In the genomic region with DNA sequence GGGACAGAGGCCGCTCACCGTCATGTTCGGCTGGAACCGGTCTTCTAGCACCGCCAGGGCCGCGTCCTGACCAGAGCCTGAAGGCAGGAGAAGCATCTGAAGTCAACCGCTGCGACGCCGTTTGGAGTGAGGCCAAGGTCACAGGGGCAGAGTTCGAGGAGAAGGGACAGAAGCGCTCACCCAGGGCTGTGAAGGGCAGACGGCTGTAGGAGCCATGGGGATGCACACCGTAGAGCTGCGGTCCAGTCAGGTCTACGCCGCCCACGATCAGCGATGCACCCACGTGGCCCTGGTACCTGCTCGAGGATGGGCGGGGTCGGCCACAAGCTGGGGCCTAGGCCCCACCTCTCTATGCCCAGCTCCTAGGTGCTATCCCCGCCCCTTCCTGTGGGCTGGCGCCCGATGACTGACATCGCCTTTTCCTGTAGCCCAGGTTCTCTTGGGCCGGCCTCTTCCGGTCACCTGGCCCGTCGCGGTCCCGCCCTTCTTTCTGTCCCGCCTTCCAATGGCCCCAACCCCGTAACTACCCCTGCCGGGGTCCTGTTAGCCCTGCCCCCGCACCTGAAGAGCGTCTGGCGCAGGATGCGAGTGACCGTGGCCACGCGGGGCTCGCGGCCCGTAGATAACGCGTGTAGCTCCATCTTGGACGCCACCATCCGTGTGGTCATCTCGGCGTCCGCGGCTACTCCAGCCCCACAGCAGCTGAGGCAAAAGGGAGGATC, we compare ENCODE assay signal across 8 cellular contexts. TPM values are rescaled to one million over a fixed set of nuclear protein-coding genes. Genes with fewer than 3 reads are reported as not detected.
DNase-seq lines count a peak whose midpoint lies in the region; ATAC-seq and TF ChIP-seq lines count a peak whose summit lies in the region.

No MANE protein-coding gene starts in this region.

- CTCF ChIA-PET in IMR-90 (lab: Yijun Ruan, JAX) (interaction anchor here (0.6 to 3.0 kb wide), 2 partner anchors 18 to 119 kb away, joined by 3 to 16 read pairs; no protein-coding TSS in a partner anchor), OCI-LY7 (lab: Charles Lee; ENCODE audit: unreplicated experiment) (interaction anchor here (0.6 to 1.0 kb wide), 3 partner anchors 8 to 415 kb away, joined by 3 to 4 read pairs (median 3); no protein-coding TSS in a partner anchor)

- H2AFZ ChIP-seq in IMR-90 (replicated peaks; ENCODE audit: low read length, poor library complexity) = peak overlapping the region; percentile 99
- H2AFZ ChIP-seq in OCI-LY7 (ENCODE audit: low read length) = peak overlapping the region; percentile 48; the same call in 1 of the 2 replicates

- H4K8ac ChIP-seq in IMR-90 (ENCODE audit: low read depth in 2 of 2, low read length in 2 of 2) = peak overlapping the region; percentile 91 to 97

- TF ChIP-seq CTCF in IMR-90 (conservative IDR thresholded peaks at IDR 0.05; ENCODE audit: low read depth, low read length) (no peak), OCI-LY7 (conservative IDR thresholded peaks at IDR 0.05; ENCODE audit: low read length) (no peak), epithelial cell of esophagus (IDR thresholded peaks at IDR 0.05; ENCODE audit: insufficient read depth, low read depth, low read length, missing control alignments) (no peak)

- H3K18ac ChIP-seq in IMR-90 (ENCODE audit: low read depth, low read length) = peak overlapping the region; percentile 26

- H3K79me2 ChIP-seq in OCI-LY7 (ENCODE audit: insufficient read depth, low read depth, low read length) = peaks cover 4% of the 10 kb centered on the region; the same call in 1 of the 2 replicates

- peaks cover 14% of the 10 kb centered on the region for H4K20me1 ChIP-seq in IMR-90 (ENCODE audit: insufficient read depth, low read length)
- H4K20me1 ChIP-seq in OCI-LY7 (ENCODE audit: insufficient read depth, low read length) = no peaks in the 10 kb centered on the region

- dilution Hi-C loops in IMR-90 (cut with HindIII; ENCODE audit: low sequenced_read_pairs, unreplicated experiment) = no loop called here

- peak overlapping the region; percentile 94 for H3K4me2 ChIP-seq in IMR-90 (ENCODE audit: low read depth, low read length)
- H3K4me2 ChIP-seq in OCI-LY7 (ENCODE audit: low read length) = peak overlapping the region; percentile 90

- H3K9me3 ChIP-seq in IMR-90 (ENCODE audit: control insufficient read depth, insufficient read depth, low read length) (no peaks in the 10 kb centered on the region), OCI-LY7 (ENCODE audit: low read length) (no peaks in the 10 kb centered on the region), mononuclear cell (ENCODE audit: low read depth, low read length) (no peaks in the 10 kb centered on the region)

- no peak overlapping the region for H2BK15ac ChIP-seq in IMR-90 (ENCODE audit: low read depth, low read length)

- POLR2A ChIA-PET in IMR-90 (lab: Charles Lee; ENCODE audit: unreplicated experiment) (interaction anchor here (0.5 to 0.7 kb wide), 3 partner anchors 151 to 414 kb away, joined by 3 read pairs; a partner anchor contains a TSS), OCI-LY7 (lab: Charles Lee) (interaction anchor here (0.6 to 1.2 kb wide), 4 partner anchors 32 to 136 kb away, joined by 3 to 6 read pairs (median 4); a partner anchor contains a TSS)

- peaks cover 11% of the 10 kb centered on the region for H3K4me1 ChIP-seq in IMR-90 (ENCODE audit: control insufficient read depth, insufficient read depth, low read length)
- peaks cover 31% of the 10 kb centered on the region for H3K4me1 ChIP-seq in OCI-LY7 (ENCODE audit: insufficient read depth, low read length, poor library complexity, severe bottlenecking)
- H3K4me1 ChIP-seq in mononuclear cell (ENCODE audit: insufficient read depth, low read length) = peaks cover 41% of the 10 kb centered on the region

- H4K91ac ChIP-seq in IMR-90 (ENCODE audit: insufficient read depth, low read depth, low read length) = peak overlapping the region; percentile 93

- peak overlapping the region; percentile 55; the same call in 1 of the 2 replicates for H2BK120ac ChIP-seq in IMR-90 (ENCODE audit: low read depth, low read length)

- intact Hi-C loops in IMR-90 (cut with micrococcal nuclease) (loop anchor here (1.0 to 5.0 kb wide), 2 partner anchors 105 to 373 kb away; a partner anchor contains a TSS), OCI-LY7 (cut with micrococcal nuclease; ENCODE audit: unreplicated experiment) (loop anchor here (2.0 kb wide), 1 partner anchor 105 kb away; no protein-coding TSS in a partner anchor)

- peaks cover 18% of the 10 kb centered on the region for H3K36me3 ChIP-seq in IMR-90 (ENCODE audit: control insufficient read depth, insufficient read depth, low read length)
- H3K36me3 ChIP-seq in OCI-LY7 (ENCODE audit: insufficient read depth, low read length) = peaks cover 32% of the 10 kb centered on the region

- peaks cover 12% of the 10 kb centered on the region for H3K9me1 ChIP-seq in IMR-90 (ENCODE audit: insufficient read depth, low read length)

- peak overlapping the region; percentile 98 for H3K27ac ChIP-seq in IMR-90 (ENCODE audit: insufficient read depth, low read length)
- peak overlapping the region; percentile 90 for H3K27ac ChIP-seq in OCI-LY7 (ENCODE audit: low read depth, low read length, poor library complexity, severe bottlenecking)

- peak overlapping the region; percentile 99 for H3K14ac ChIP-seq in IMR-90 (replicated peaks; ENCODE audit: low read depth, low read length)

- TF ChIP-seq POLR2A in IMR-90 (IDR thresholded peaks at IDR 0.05; ENCODE audit: low read depth, low read length) = peak; percentile 70; the same call in 1 of the 2 replicates

- ATAC-seq in GM21529 (IDR thresholded peaks at IDR 0.05; ENCODE audit: unreplicated experiment) = peak; percentile 91
- ATAC-seq in IMR-90 (ENCODE audit: low read depth) = peak; percentile 81

- peak overlapping the region; percentile 95 for H3K4ac ChIP-seq in IMR-90 (ENCODE audit: low read depth, low read length)

- peak overlapping the region; percentile 100 for H2AK9ac ChIP-seq in IMR-90 (replicated peaks; ENCODE audit: low read depth, low read length, poor library complexity)

- H2BK5ac ChIP-seq in IMR-90 (ENCODE audit: low read depth, low read length, poor library complexity, severe bottlenecking) = peak overlapping the region; percentile 89

- 1% methylated on average over 30 of the region's 55 CpGs; no CpG with 5 or more reads in 1 of the 2 experiments for WGBS in IMR-90 (ENCODE audit: extremely low coverage in 2 of 2, insufficient read length in 1 of 2), 2 experiments

- H3K23ac ChIP-seq in IMR-90 (ENCODE audit: low read depth, low read length) = peak overlapping the region; percentile 97

- peak overlapping the region; percentile 87 for H4K5ac ChIP-seq in IMR-90 (ENCODE audit: low read depth, low read length)

- H3K27me3 ChIP-seq in IMR-90 (ENCODE audit: control insufficient read depth, insufficient read depth, low read length) (no peaks in the 10 kb centered on the region), mononuclear cell (ENCODE audit: insufficient read depth, low read length) (no peaks in the 10 kb centered on the region)

- in situ Hi-C loops in IMR-90 (cut with MboI; ENCODE audit: low sequenced_read_pairs) = loop anchor here (25.0 kb wide), 1 partner anchor 398 kb away; a partner anchor contains a TSS

- BruUV-seq in IMR-90 (replicated peaks; lab: Mats Ljungman, UMichigan) (no TSS peak), OCI-LY7 (replicated peaks; lab: Mats Ljungman, UMichigan) (no TSS peak)

- peaks cover 14 to 50% of the 10 kb centered on the region in 2 experiments; a peak in 3 of 4 replicates for H3K79me1 ChIP-seq in IMR-90 (ENCODE audit: low read depth in 1 of 2, low read length in 2 of 2)

- H2BK20ac ChIP-seq in IMR-90 (ENCODE audit: low read depth, low read length) = no peak overlapping the region

- peak overlapping the region; percentile 98 for H2AK5ac ChIP-seq in IMR-90 (ENCODE audit: low read depth, low read length)

- no peak for TF ChIP-seq RAD21 in IMR-90 (IDR thresholded peaks at IDR 0.05; ENCODE audit: low read length)

- DNase-seq in DMS114 treated with DMSO at 0.1 percent for 48 hours (lab: John Stamatoyannopoulos, UW; ENCODE audit: unreplicated experiment) (peak; percentile 97), IMR-90 (peak; percentile 87), OCI-LY7 (ENCODE audit: low spot score) (peak; percentile 97), activated T-cell treated with anti-CD3 and anti-CD28 coated beads for 4 hours (peak; percentile 91), epithelial cell of esophagus (ENCODE audit: low read depth) (peak; percentile 99)
- peak; percentile 92 to 95 for DNase-seq in stimulated activated CD8-positive, alpha-beta memory T cell treated with anti-CD3 and anti-CD28 coated beads, Interleukin-2, amount 100 ng/mL, for 48 hours (ENCODE audit: low read depth in 2 of 2)

- no peaks in the 10 kb centered on the region for H3K9me2 ChIP-seq in OCI-LY7 (ENCODE audit: insufficient read depth, low read length)

- H3K56ac ChIP-seq in IMR-90 (ENCODE audit: extremely low read depth, insufficient read depth, low read length) = peak overlapping the region; percentile 89

- H3K4me3 ChIP-seq in IMR-90 (ENCODE audit: insufficient read depth, low read depth, low read length) (peak overlapping the region; percentile 94), OCI-LY7 (ENCODE audit: low read depth, low read length, poor library complexity, severe bottlenecking) (peak overlapping the region; percentile 74), epithelial cell of esophagus (ENCODE audit: low read length) (peak overlapping the region; percentile 96), mononuclear cell (ENCODE audit: low read length) (peak overlapping the region; percentile 98)

- peak overlapping the region; percentile 99 for H3K9ac ChIP-seq in IMR-90 (ENCODE audit: low read depth, low read length)

RNA-seq across cellular contexts. Expression of a gene that starts 1.1 kb away (rescaled TPM):
- total RNA-seq in IMR-90 (2012; rRNA removed) (25.6 and 28.7 TPM in 2 replicates), OCI-LY7 (2022) (89.9 and 98.2 TPM in 2 replicates), mononuclear cell (69.4 TPM)
- 36.7 and 50.5 TPM in 2 replicates for polyA plus RNA-seq in IMR-90 (2012; rRNA removed)
- polyA plus RNA-seq in IMR-90 (2012; cell fraction: cytosol; rRNA removed) = 69.8 and 71.1 TPM in 2 replicates
- 27.2 and 55.0 TPM in 2 replicates for polyA plus RNA-seq in IMR-90 (2012; cell fraction: nucleus; rRNA removed; ENCODE audit: low replicate concordance)
- 179 and 227 TPM in 2 replicates for total RNA-seq in OCI-LY7 (2014; rRNA removed; shearing (Covaris generic))

RNA-seq across cellular contexts. Expression of a gene that starts 3.9 kb away (rescaled TPM):
- total RNA-seq in IMR-90 (2012; rRNA removed) = 0.18 and 0.28 TPM in 2 replicates
- 0.89 and 1.1 TPM in 2 replicates for polyA plus RNA-seq in IMR-90 (2012; rRNA removed)
- 0.49 and 1.1 TPM in 2 replicates for polyA plus RNA-seq in IMR-90 (2012; cell fraction: cytosol; rRNA removed)
- 5.0 and 13.4 TPM in 2 replicates for polyA plus RNA-seq in IMR-90 (2012; cell fraction: nucleus; rRNA removed; ENCODE audit: low replicate concordance)
- total RNA-seq in OCI-LY7 (2014; rRNA removed; shearing (Covaris generic)) = 5.9 and 9.6 TPM in 2 replicates
- 4.0 and 5.1 TPM in 2 replicates for total RNA-seq in OCI-LY7 (2022)
- total RNA-seq in mononuclear cell = 6.3 TPM

RNA-seq across cellular contexts. Expression of a gene that starts 8.4 kb away (rescaled TPM):
- total RNA-seq in IMR-90 (2012; rRNA removed) (1.4 and 1.7 TPM in 2 replicates), OCI-LY7 (2022) (9.8 and 10.8 TPM in 2 replicates), mononuclear cell (0.84 TPM)
- 18.8 and 22.5 TPM in 2 replicates for polyA plus RNA-seq in IMR-90 (2012; rRNA removed)
- 6.5 and 10.4 TPM in 2 replicates for polyA plus RNA-seq in IMR-90 (2012; cell fraction: cytosol; rRNA removed)
- polyA plus RNA-seq in IMR-90 (2012; cell fraction: nucleus; rRNA removed; ENCODE audit: low replicate concordance) = 143 and 421 TPM in 2 replicates
- 4.1 and 4.4 TPM in 2 replicates for total RNA-seq in OCI-LY7 (2014; rRNA removed; shearing (Covaris generic))

RNA-seq across cellular contexts. Expression of a gene that starts 32.9 kb away (rescaled TPM):
- 36.4 and 36.6 TPM in 2 replicates for total RNA-seq in IMR-90 (2012; rRNA removed)
- polyA plus RNA-seq in IMR-90 (2012; rRNA removed) = 114 and 132 TPM in 2 replicates
- polyA plus RNA-seq in IMR-90 (2012; cell fraction: cytosol; rRNA removed) = 47.5 and 51.1 TPM in 2 replicates
- polyA plus RNA-seq in IMR-90 (2012; cell fraction: nucleus; rRNA removed; ENCODE audit: low replicate concordance) = 281 and 488 TPM in 2 replicates
- 8.3 and 10.0 TPM in 2 replicates for total RNA-seq in OCI-LY7 (2014; rRNA removed; shearing (Covaris generic))
- total RNA-seq in OCI-LY7 (2022) = 16.7 and 22.5 TPM in 2 replicates
- 6.9 TPM for total RNA-seq in mononuclear cell

RNA-seq across cellular contexts. Expression of a gene that starts 42.5 kb away (rescaled TPM):
- total RNA-seq in IMR-90 (2012; rRNA removed) = 10.3 and 11.5 TPM in 2 replicates
- 26.5 and 26.7 TPM in 2 replicates for polyA plus RNA-seq in IMR-90 (2012; rRNA removed)
- 14.3 and 32.1 TPM in 2 replicates for polyA plus RNA-seq in IMR-90 (2012; cell fraction: cytosol; rRNA removed)
- polyA plus RNA-seq in IMR-90 (2012; cell fraction: nucleus; rRNA removed; ENCODE audit: low replicate concordance) = 18.0 and 37.0 TPM in 2 replicates
- total RNA-seq in OCI-LY7 (2014; rRNA removed; shearing (Covaris generic)) = 9.7 and 10.4 TPM in 2 replicates
- 23.8 and 27.1 TPM in 2 replicates for total RNA-seq in OCI-LY7 (2022)
- 4.3 TPM for total RNA-seq in mononuclear cell

Comparison
In these comparisons a context has a peak if more than half of its experiments do, and no peak if none do; other contexts are left out.
1. Peak in every context shown above with its lines: DNase-seq, ATAC-seq, H3K4me3 ChIP-seq and H3K27ac ChIP-seq.